7 cellular contexts compared by ENCODE assay signal in the genomic region with DNA sequence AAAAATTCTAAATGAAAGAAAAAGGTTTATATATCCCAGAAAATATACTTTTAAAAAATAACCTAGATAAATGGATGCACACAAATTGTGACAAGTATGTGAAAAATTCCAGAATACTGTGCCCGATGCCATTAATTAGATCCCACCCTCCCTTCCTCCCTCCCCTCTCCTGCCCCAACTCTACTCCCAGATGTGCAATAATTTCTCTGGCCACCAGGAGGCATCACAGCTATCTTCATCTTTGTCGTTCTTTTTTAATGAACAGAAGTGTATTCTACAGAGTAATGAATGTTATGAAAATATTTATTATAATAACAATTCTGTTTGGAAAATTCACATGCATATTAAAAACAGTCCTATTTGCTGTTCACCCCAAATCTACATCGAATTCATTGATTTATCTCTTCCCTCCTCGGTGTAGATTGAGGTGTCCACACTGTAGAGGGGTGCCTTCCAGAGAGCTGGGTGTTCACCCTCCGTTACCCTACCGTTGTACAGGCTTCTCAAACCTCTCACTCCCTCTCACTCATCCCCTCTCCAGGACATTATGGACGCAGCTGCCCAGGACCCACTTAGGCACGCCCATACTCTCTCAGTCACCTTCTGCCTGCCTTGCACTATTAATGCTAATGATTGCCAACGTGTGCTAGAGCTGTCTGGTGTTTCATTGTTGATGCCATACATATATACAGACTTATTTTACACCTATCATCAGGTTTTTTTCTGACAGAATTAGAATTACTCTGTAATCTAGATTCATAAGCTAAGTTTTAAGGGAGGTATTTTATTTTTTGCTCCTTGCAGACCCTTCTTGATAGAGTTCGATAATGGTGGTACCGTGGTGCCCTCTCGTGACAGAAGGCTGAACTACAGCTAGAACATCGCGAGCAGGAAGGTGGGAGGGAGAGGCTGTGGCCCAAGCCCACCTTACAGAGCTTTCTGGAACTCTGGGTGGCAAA. TPM values are rescaled to one million over a fixed set of nuclear protein-coding genes. Genes with fewer than 3 reads are reported as not detected.
DNase-seq lines count a peak whose midpoint lies in the region; ATAC-seq and TF ChIP-seq lines count a peak whose summit lies in the region.

No MANE protein-coding gene starts in this region.

- no peaks in the 10 kb centered on the region for H3K36me3 Mint-ChIP-seq in activated B cell treated with CpG ODN at 0.5 μM for 24 hours (ENCODE audit: low read depth)
- no peaks in the 10 kb centered on the region for H3K36me3 Mint-ChIP-seq in central memory CD8-positive, alpha-beta T cell (ENCODE audit: insufficient read depth)

- intact Hi-C loops in activated B cell treated with CpG ODN at 0.5 μM for 24 hours (cut with micrococcal nuclease) = loop anchor here (1.0 to 10.0 kb wide), 5 partner anchors 206 to 883 kb away; no protein-coding TSS in a partner anchor

- TF ChIP-seq CTCF in GM13977 (IDR thresholded peaks at IDR 0.05; ENCODE audit: extremely low read depth, insufficient read depth, missing control alignments) (peak; percentile 76), activated B cell treated with CpG ODN at 0.5 μM for 24 hours (IDR thresholded peaks at IDR 0.05) (no peak)

- H3K27ac Mint-ChIP-seq in activated B cell treated with CpG ODN at 0.5 μM for 24 hours = no peak overlapping the region
- H3K27ac Mint-ChIP-seq in central memory CD8-positive, alpha-beta T cell (ENCODE audit: low read depth) = no peak overlapping the region

- H3K4me1 Mint-ChIP-seq in activated B cell treated with CpG ODN at 0.5 μM for 24 hours = peaks cover 6% of the 10 kb centered on the region
- peaks cover 6% of the 10 kb centered on the region for H3K4me1 Mint-ChIP-seq in central memory CD8-positive, alpha-beta T cell

- POLR2A ChIA-PET in activated B cell treated with CpG ODN at 0.5 μM for 24 hours (lab: Charles Lee) = interaction anchor here (0.9 kb wide), 1 partner anchor 1020 kb away, joined by 3 read pairs; no protein-coding TSS in a partner anchor

- H3K4me3 Mint-ChIP-seq in activated B cell treated with CpG ODN at 0.5 μM for 24 hours = peak overlapping the region; percentile 72
- H3K4me3 Mint-ChIP-seq in central memory CD8-positive, alpha-beta T cell = peak overlapping the region; percentile 77

- in situ Hi-C loops in GM13977 (cut with MboI; ENCODE audit: low pct_unique_long_range_greater_than_20kb, low sequenced_read_pairs, unreplicated experiment) = no loop called here

- CTCF ChIA-PET in activated B cell treated with CpG ODN at 0.5 μM for 24 hours (lab: Charles Lee) = interaction anchor here (0.7 to 2.0 kb wide), 14 partner anchors 8 to 883 kb away, joined by 3 to 9 read pairs (median 4); no protein-coding TSS in a partner anchor

- no peaks in the 10 kb centered on the region for H3K9me3 Mint-ChIP-seq in activated B cell treated with CpG ODN at 0.5 μM for 24 hours
- no peaks in the 10 kb centered on the region for H3K9me3 Mint-ChIP-seq in central memory CD8-positive, alpha-beta T cell

- peak; percentile 79 for ATAC-seq in HG02981 (IDR thresholded peaks at IDR 0.05; ENCODE audit: unreplicated experiment)
- ATAC-seq in activated B cell treated with CpG ODN at 0.5 μM for 24 hours (ENCODE audit: low read depth) = peak; percentile 69
- peak; percentile 62 for ATAC-seq in central memory CD8-positive, alpha-beta T cell (replicated peaks; ENCODE audit: extremely low read depth, poor library complexity, severe bottlenecking)

- no peaks in the 10 kb centered on the region for H3K27me3 Mint-ChIP-seq in activated B cell treated with CpG ODN at 0.5 μM for 24 hours
- H3K27me3 Mint-ChIP-seq in central memory CD8-positive, alpha-beta T cell = peaks cover 7% of the 10 kb centered on the region

- DNase-seq in GM13977 (ENCODE audit: low spot score) = peak; percentile 39
- DNase-seq in NCI-H2196 (lab: John Stamatoyannopoulos, UW; ENCODE audit: unreplicated experiment) = peak; percentile 34
- DNase-seq in activated B cell treated with CpG ODN at 0.5 μM for 24 hours = peak; percentile 27
- DNase-seq in central memory CD8-positive, alpha-beta T cell (ENCODE audit: low spot score in 2 of 2) = peak; percentile 18 to 33
- DNase-seq in kidney tubule cell (ENCODE audit: low spot score) = peak; percentile 52
- DNase-seq in stimulated activated CD4-positive, alpha-beta T cell treated with anti-CD3 and anti-CD28 coated beads, TNF-alpha, amount 100 ng/mL, for 1 hour (ENCODE audit: low read depth in 3 of 3, low spot score in 1 of 3) = peak in 2 of 3 donors; percentile 7 to 46

RNA-seq across cellular contexts. Expression of a gene that starts 14.1 kb away (rescaled TPM):
- 0.73 and 0.81 TPM in 2 replicates for total RNA-seq in activated B cell treated with CpG ODN at 0.5 μM for 24 hours

Comparison
In these comparisons a context has a peak if more than half of its experiments do, and no peak if none do; other contexts are left out.
1. Peak in every context shown above with its lines: DNase-seq and ATAC-seq.